14 cellular contexts compared by ENCODE assay signal in genomic region chr10:17655009-17655408, GRCh38. TPM values are rescaled to one million over a fixed set of nuclear protein-coding genes. Genes with fewer than 3 reads are reported as not detected.
DNase-seq lines count a peak whose midpoint lies in the region; ATAC-seq and TF ChIP-seq lines count a peak whose summit lies in the region.
"Had no signal": no experiment of that assay in that cellular context is flagged by ENCODE, and none has a peak within 500 bp of the region (broad histone marks: within the 10 kb centered on the region; RNA-seq: fewer than 3 reads in every experiment).

No MANE protein-coding gene starts in this region.

- no peaks in the 10 kb centered on the region for H3K27me3 Mint-ChIP-seq in activated CD4-positive, alpha-beta memory T cell treated with anti-CD3 and anti-CD28 coated beads, Interleukin-2, amount 10 ng/mL, durations not matched to agents 7 days and 5 days
- no peaks in the 10 kb centered on the region for H3K27me3 Mint-ChIP-seq in activated CD4-positive, alpha-beta memory T cell treated with anti-CD3 and anti-CD28 coated beads for 36 hours
- H3K27me3 Mint-ChIP-seq in naive B cell = no peaks in the 10 kb centered on the region
- H3K27me3 Mint-ChIP-seq: effector memory CD8-positive, alpha-beta T cell had no signal

- peaks cover 3% of the 10 kb centered on the region for H4K20me1 ChIP-seq in osteoblast (ENCODE audit: insufficient read depth, low read length)

- H3K4me3 ChIP-seq in osteoblast (ENCODE audit: insufficient read depth, low read length) = no peak overlapping the region
- H3K4me3 ChIP-seq: gastroesophageal sphincter, thyroid gland had no signal

- POLR2A ChIA-PET in activated CD4-positive, alpha-beta memory T cell treated with anti-CD3 and anti-CD28 coated beads, Interleukin-2, amount 10 ng/mL, durations not matched to agents 7 days and 5 days (lab: Charles Lee) = interaction anchor here (1.3 to 8.3 kb wide), 4 partner anchors 9 to 19 kb away, joined by 3 to 60 read pairs (median 4); partner anchors contain the start of gene STAM
- POLR2A ChIA-PET in activated CD4-positive, alpha-beta memory T cell treated with anti-CD3 and anti-CD28 coated beads for 36 hours (lab: Charles Lee) = no interaction called here

- peaks cover 24% of the 10 kb centered on the region for H3K9me3 Mint-ChIP-seq in activated CD4-positive, alpha-beta memory T cell treated with anti-CD3 and anti-CD28 coated beads, Interleukin-2, amount 10 ng/mL, durations not matched to agents 7 days and 5 days
- peaks cover 11% of the 10 kb centered on the region for H3K9me3 Mint-ChIP-seq in activated CD4-positive, alpha-beta memory T cell treated with anti-CD3 and anti-CD28 coated beads for 36 hours
- peaks cover 2 to 14% (median 7%) of the 10 kb centered on the region in 7 donors for H3K9me3 Mint-ChIP-seq in naive B cell
- H3K9me3 Mint-ChIP-seq: effector memory CD8-positive, alpha-beta T cell had no signal

- peaks cover 70% of the 10 kb centered on the region for H3K4me1 Mint-ChIP-seq in activated CD4-positive, alpha-beta memory T cell treated with anti-CD3 and anti-CD28 coated beads, Interleukin-2, amount 10 ng/mL, durations not matched to agents 7 days and 5 days
- H3K4me1 Mint-ChIP-seq in activated CD4-positive, alpha-beta memory T cell treated with anti-CD3 and anti-CD28 coated beads for 36 hours (ENCODE audit: low read depth) = peaks cover 76% of the 10 kb centered on the region
- peaks cover 29 to 55% (median 51%) of the 10 kb centered on the region in 3 donors for H3K4me1 Mint-ChIP-seq in naive B cell
- H3K4me1 Mint-ChIP-seq: nephron progenitor cell had no signal

- no peaks in the 10 kb centered on the region for H3K9me3 ChIP-seq in osteoblast (ENCODE audit: low read depth, low read length)
- H3K9me3 ChIP-seq: gastroesophageal sphincter, thyroid gland had no signal

- CTCF ChIA-PET in activated CD4-positive, alpha-beta memory T cell treated with anti-CD3 and anti-CD28 coated beads, Interleukin-2, amount 10 ng/mL, durations not matched to agents 7 days and 5 days (lab: Charles Lee) = interaction anchor here (1.0 to 2.5 kb wide), 2 partner anchors 11 to 16 kb away, joined by 3 to 11 read pairs; partner anchors contain the start of gene STAM
- CTCF ChIA-PET in activated CD4-positive, alpha-beta memory T cell treated with anti-CD3 and anti-CD28 coated beads for 36 hours (lab: Charles Lee) = no interaction called here

- H3K27me3 ChIP-seq in osteoblast (ENCODE audit: insufficient read depth, low read length) = no peaks in the 10 kb centered on the region
- H3K27me3 ChIP-seq: gastroesophageal sphincter, thyroid gland had no signal

- H3K36me3 Mint-ChIP-seq in activated CD4-positive, alpha-beta memory T cell treated with anti-CD3 and anti-CD28 coated beads, Interleukin-2, amount 10 ng/mL, durations not matched to agents 7 days and 5 days (ENCODE audit: low read depth) = peaks cover 80% of the 10 kb centered on the region
- H3K36me3 Mint-ChIP-seq in activated CD4-positive, alpha-beta memory T cell treated with anti-CD3 and anti-CD28 coated beads for 36 hours = peaks cover 43% of the 10 kb centered on the region
- peaks cover 0 to 27% of the 10 kb centered on the region in 2 donors for H3K36me3 Mint-ChIP-seq in naive B cell

- peak; percentile 27 for ATAC-seq in GM21381 (IDR thresholded peaks at IDR 0.05; ENCODE audit: unreplicated experiment)
- peak; percentile 12 for ATAC-seq in HG03432 (IDR thresholded peaks at IDR 0.05; ENCODE audit: unreplicated experiment)
- ATAC-seq in naive B cell (ENCODE audit: low read depth in 2 of 2) = peak; percentile 53 to 61
- ATAC-seq in HG02571 (IDR thresholded peaks at IDR 0.05; ENCODE audit: unreplicated experiment) = no peak
- ATAC-seq: gastroesophageal sphincter, PC-3 had no signal

- H3K27ac Mint-ChIP-seq in activated CD4-positive, alpha-beta memory T cell treated with anti-CD3 and anti-CD28 coated beads, Interleukin-2, amount 10 ng/mL, durations not matched to agents 7 days and 5 days = peak overlapping the region; percentile 16
- no peak overlapping the region for H3K27ac Mint-ChIP-seq in activated CD4-positive, alpha-beta memory T cell treated with anti-CD3 and anti-CD28 coated beads for 36 hours
- H3K27ac Mint-ChIP-seq in naive B cell = peak overlapping the region; percentile 5 to 88 (median 47)
- H3K27ac Mint-ChIP-seq: effector memory CD8-positive, alpha-beta T cell; nephron progenitor cell had no signal

- DNase-seq in activated CD4-positive, alpha-beta memory T cell treated with anti-CD3 and anti-CD28 coated beads, Interleukin-2, amount 10 ng/mL, durations not matched to agents 7 days and 5 days = no peak
- no peak for DNase-seq in activated CD4-positive, alpha-beta memory T cell treated with anti-CD3 and anti-CD28 coated beads for 36 hours
- no peak for DNase-seq in naive B cell
- no peak for DNase-seq in osteoblast (ENCODE audit: insufficient read length, low spot score, missing footprints)
- no peak for DNase-seq in NCI-H1436 treated with DMSO at 0.1 percent for 48 hours (lab: John Stamatoyannopoulos, UW)
- DNase-seq: effector memory CD8-positive, alpha-beta T cell; kidney glomerular epithelial cell; nephron progenitor cell; PC-3; thyroid gland had no signal

- no peak overlapping the region for H3K4me3 Mint-ChIP-seq in activated CD4-positive, alpha-beta memory T cell treated with anti-CD3 and anti-CD28 coated beads, Interleukin-2, amount 10 ng/mL, durations not matched to agents 7 days and 5 days
- H3K4me3 Mint-ChIP-seq in activated CD4-positive, alpha-beta memory T cell treated with anti-CD3 and anti-CD28 coated beads for 36 hours = no peak overlapping the region
- peak overlapping the region in 4 of 8 donors; percentile 0 to 41 (median 18) for H3K4me3 Mint-ChIP-seq in naive B cell
- H3K4me3 Mint-ChIP-seq: effector memory CD8-positive, alpha-beta T cell; nephron progenitor cell had no signal

- no peak overlapping the region for H2AFZ ChIP-seq in osteoblast (ENCODE audit: low read length)

- peaks cover 93% of the 10 kb centered on the region for H3K79me2 ChIP-seq in osteoblast (ENCODE audit: insufficient read depth, low read length)

- intact Hi-C loops in activated CD4-positive, alpha-beta memory T cell treated with anti-CD3 and anti-CD28 coated beads for 36 hours (cut with micrococcal nuclease) = no loop called here

- H3K36me3 ChIP-seq in osteoblast (ENCODE audit: insufficient read depth, low read length) = no peaks in the 10 kb centered on the region
- H3K36me3 ChIP-seq: gastroesophageal sphincter, thyroid gland had no signal

- no peak overlapping the region for H3K4me2 ChIP-seq in osteoblast (ENCODE audit: insufficient read depth, low read length)

- peaks cover 32% of the 10 kb centered on the region for H3K4me1 ChIP-seq in osteoblast (ENCODE audit: insufficient read depth, low read length)

- TF ChIP-seq CTCF in osteoblast (IDR thresholded peaks at IDR 0.05; ENCODE audit: extremely low read depth, low read depth, low read length) = no peak

- H3K27ac ChIP-seq in osteoblast (ENCODE audit: low read depth, low read length) = no peak overlapping the region
- H3K27ac ChIP-seq: gastroesophageal sphincter, thyroid gland had no signal

RNA-seq across cellular contexts. Expression of gene STAM, which starts 11.1 kb away (rescaled TPM):
- 10 to 100 TPM; 39.8 to 39.9 TPM for total RNA-seq in activated CD4-positive, alpha-beta memory T cell treated with anti-CD3 and anti-CD28 coated beads, Interleukin-2, amount 10 ng/mL, durations not matched to agents 7 days and 5 days
- 10 to 100 TPM; 24.5 to 29.9 TPM for total RNA-seq in activated CD4-positive, alpha-beta memory T cell treated with anti-CD3 and anti-CD28 coated beads for 36 hours
- 10 to 100 TPM in 1 of 6 donors, 1 to 10 TPM in 5; 4.4 to 12.5 (median 7.9) TPM for polyA plus RNA-seq in naive B cell (ENCODE audit: low read depth in 6 of 6)
- total RNA-seq in osteoblast = 45.6 and 56.0 TPM in 2 replicates

RNA-seq across cellular contexts. Expression of gene HACD1, which starts 37.8 kb away (rescaled TPM):
- total RNA-seq in activated CD4-positive, alpha-beta memory T cell treated with anti-CD3 and anti-CD28 coated beads, Interleukin-2, amount 10 ng/mL, durations not matched to agents 7 days and 5 days = 1 to 10 TPM; 3.7 to 4.6 TPM
- total RNA-seq in activated CD4-positive, alpha-beta memory T cell treated with anti-CD3 and anti-CD28 coated beads for 36 hours = 1 to 10 TPM; 3.3 to 4.1 TPM
- under 1 TPM in 2 of 6 donors, not detected in 4; 0.43 to 0.44 TPM for polyA plus RNA-seq in naive B cell (ENCODE audit: low read depth in 6 of 6)
- total RNA-seq in osteoblast = 26.8 and 30.0 TPM in 2 replicates
